8 cellular contexts compared by ENCODE assay signal in genomic region chr7:65771164-65771533, GRCh38.
DNase-seq lines count a peak whose midpoint lies in the region; ATAC-seq and TF ChIP-seq lines count a peak whose summit lies in the region.
"Not testable (repeated sequence)": the region's sequence is repeated elsewhere in the genome, so short reads cannot be mapped to it uniquely, and the experiment has no call there.

No MANE protein-coding gene starts in this region.

- H3K4me1 ChIP-seq in GM23248 (ENCODE audit: insufficient read depth); OCI-LY1 (ENCODE audit: insufficient read depth, low read length, severe bottlenecking); hepatocyte (ENCODE audit: insufficient read depth): not testable (repeated sequence)

- in situ Hi-C loops in GM23248 (cut with MboI): not testable (repeated sequence)

- H3K4me1 Mint-ChIP-seq in activated T-cell treated with anti-CD3 and anti-CD28 coated beads, Interleukin-2, amount 50 U/mL, for 72 hours (ENCODE audit: low read depth): peaks cover 11% of the 10 kb centered on the region
- peaks cover 2 to 22% (median 13%) of the 10 kb centered on the region in 4 donors for H3K4me1 Mint-ChIP-seq in naive thymus-derived CD8-positive, alpha-beta T cell
- H3K4me1 Mint-ChIP-seq in stimulated activated naive B cell treated with anti-CD40 and anti-IgM and Interleukin-4, amounts not matched to agents 10 μg/mL and 1 μg/mL and 100 μg/mL, for 72 hours: not testable (repeated sequence)

- peak overlapping the region; percentile 93 for H3K4me3 ChIP-seq in AG04450 (ENCODE audit: low read depth, low read length)
- peak overlapping the region; percentile 96 for H3K4me3 ChIP-seq in GM23248
- H3K4me3 ChIP-seq in OCI-LY1 (ENCODE audit: low read depth, low read length, poor library complexity, severe bottlenecking): peak overlapping the region; percentile 64
- peak overlapping the region; percentile 81 for H3K4me3 ChIP-seq in coronary artery
- H3K4me3 ChIP-seq in hepatocyte: peak overlapping the region; percentile 25

- H3K4me2 ChIP-seq in GM23248 (ENCODE audit: unreplicated experiment) (peak overlapping the region; percentile 74), OCI-LY1 (ENCODE audit: low read length) (peak overlapping the region; percentile 61), hepatocyte (peak overlapping the region; percentile 82)

- not testable (repeated sequence) for H3K27me3 Mint-ChIP-seq in activated T-cell treated with anti-CD3 and anti-CD28 coated beads, Interleukin-2, amount 50 U/mL, for 72 hours (ENCODE audit: low read depth); naive thymus-derived CD8-positive, alpha-beta T cell; stimulated activated naive B cell treated with anti-CD40 and anti-IgM and Interleukin-4, amounts not matched to agents 10 μg/mL and 1 μg/mL and 100 μg/mL, for 72 hours

- H3K36me3 Mint-ChIP-seq in activated T-cell treated with anti-CD3 and anti-CD28 coated beads, Interleukin-2, amount 50 U/mL, for 72 hours (ENCODE audit: insufficient read depth in 2 of 2); naive thymus-derived CD8-positive, alpha-beta T cell; stimulated activated naive B cell treated with anti-CD40 and anti-IgM and Interleukin-4, amounts not matched to agents 10 μg/mL and 1 μg/mL and 100 μg/mL, for 72 hours: not testable (repeated sequence)

- H3K27ac ChIP-seq in AG04450 (ENCODE audit: low read depth, low read length): peak overlapping the region; percentile 57
- peak overlapping the region; percentile 87 for H3K27ac ChIP-seq in GM23248
- H3K27ac ChIP-seq in OCI-LY1 (ENCODE audit: low read depth, low read length, poor library complexity, severe bottlenecking): not testable (repeated sequence)
- peak overlapping the region; percentile 81 to 85 for H3K27ac ChIP-seq in coronary artery
- H3K27ac ChIP-seq in hepatocyte: peak overlapping the region; percentile 92

- not testable (repeated sequence) for TF ChIP-seq CTCF in AG04450 (IDR thresholded peaks at IDR 0.05; ENCODE audit: low read depth, low read length); OCI-LY1 (IDR thresholded peaks at IDR 0.05; ENCODE audit: low read length); coronary artery (IDR thresholded peaks at IDR 0.05); hepatocyte (IDR thresholded peaks at IDR 0.05; ENCODE audit: poor library complexity)

- H3K9me3 Mint-ChIP-seq in activated T-cell treated with anti-CD3 and anti-CD28 coated beads, Interleukin-2, amount 50 U/mL, for 72 hours; naive thymus-derived CD8-positive, alpha-beta T cell; stimulated activated naive B cell treated with anti-CD40 and anti-IgM and Interleukin-4, amounts not matched to agents 10 μg/mL and 1 μg/mL and 100 μg/mL, for 72 hours: not testable (repeated sequence)

- not testable (repeated sequence) for H4K20me1 ChIP-seq in GM23248 (ENCODE audit: insufficient read depth); OCI-LY1 (ENCODE audit: insufficient read depth, low read length); hepatocyte (ENCODE audit: insufficient read depth, poor library complexity, severe bottlenecking)

- peak overlapping the region; percentile 84 for H3K27ac Mint-ChIP-seq in activated T-cell treated with anti-CD3 and anti-CD28 coated beads, Interleukin-2, amount 50 U/mL, for 72 hours
- peak overlapping the region; percentile 88 to 99 (median 98) for H3K27ac Mint-ChIP-seq in naive thymus-derived CD8-positive, alpha-beta T cell
- peak overlapping the region; percentile 93 for H3K27ac Mint-ChIP-seq in stimulated activated naive B cell treated with anti-CD40 and anti-IgM and Interleukin-4, amounts not matched to agents 10 μg/mL and 1 μg/mL and 100 μg/mL, for 72 hours

- peak overlapping the region; percentile 85 for H3K4me3 Mint-ChIP-seq in activated T-cell treated with anti-CD3 and anti-CD28 coated beads, Interleukin-2, amount 50 U/mL, for 72 hours
- peak overlapping the region; percentile 87 to 96 (median 92) for H3K4me3 Mint-ChIP-seq in naive thymus-derived CD8-positive, alpha-beta T cell
- H3K4me3 Mint-ChIP-seq in stimulated activated naive B cell treated with anti-CD40 and anti-IgM and Interleukin-4, amounts not matched to agents 10 μg/mL and 1 μg/mL and 100 μg/mL, for 72 hours: peak overlapping the region; percentile 91 to 97

- not testable (repeated sequence) for H3K27me3 ChIP-seq in AG04450 (ENCODE audit: control insufficient read depth, insufficient read depth, low read length); GM23248 (replicated peaks; ENCODE audit: insufficient read depth); OCI-LY1 (ENCODE audit: insufficient read depth, low read length); hepatocyte

- not testable (repeated sequence) for H3K36me3 ChIP-seq in GM23248 (ENCODE audit: low read depth); OCI-LY1 (ENCODE audit: insufficient read depth, low read length); hepatocyte (replicated peaks; ENCODE audit: insufficient read depth, low read depth)

- CTCF ChIA-PET in AG04450 (lab: Charles Lee): not testable (repeated sequence)

- not testable (repeated sequence) for H3K9me2 ChIP-seq in GM23248 (ENCODE audit: insufficient read depth); OCI-LY1 (ENCODE audit: low read depth, low read length); hepatocyte (replicated peaks; ENCODE audit: insufficient read depth)

- H3F3A ChIP-seq in GM23248 (ENCODE audit: insufficient read depth); OCI-LY1 (ENCODE audit: insufficient read depth, low read length): not testable (repeated sequence)

- POLR2A ChIA-PET in AG04450 (lab: Yijun Ruan, JAX): interaction anchor here (0.5 kb wide), 1 partner anchor 910 kb away, joined by 5 read pairs; no protein-coding TSS in a partner anchor
- POLR2A ChIA-PET in naive thymus-derived CD8-positive, alpha-beta T cell (lab: Charles Lee): interaction anchor here (1.0 to 2.4 kb wide), 2 partner anchors 20 to 211 kb away, joined by 3 to 15 read pairs; partner anchors contain the start of gene GUSB

- WGBS in GM23248 (ENCODE audit: low coverage in 1 of 2, low lambda C conversion rate in 2 of 2, missing lambda C conversion rate in 2 of 2), 2 experiments: 93 to 94% methylated on average over 18 of the region's 18 CpGs
- WGBS in hepatocyte (ENCODE audit: low lambda C conversion rate, missing lambda C conversion rate): 98% methylated on average over 18 of the region's 18 CpGs

- H3K9me3 ChIP-seq in AG04450 (ENCODE audit: control insufficient read depth, insufficient read depth, low read length); GM23248 (ENCODE audit: low read depth); OCI-LY1 (ENCODE audit: low read length); hepatocyte (ENCODE audit: low read depth): not testable (repeated sequence)

- H2AFZ ChIP-seq in GM23248 (peak overlapping the region; percentile 85), hepatocyte (peak overlapping the region; percentile 94)
- not testable (repeated sequence) for H2AFZ ChIP-seq in OCI-LY1 (ENCODE audit: low read length)

- not testable (repeated sequence) for ATAC-seq in activated T-cell treated with anti-CD3 and anti-CD28 coated beads, Interleukin-2, amount 50 U/mL, for 72 hours (replicated peaks in 1 of 2); naive thymus-derived CD8-positive, alpha-beta T cell; stimulated activated naive B cell treated with anti-CD40 and anti-IgM and Interleukin-4, amounts not matched to agents 10 μg/mL and 1 μg/mL and 100 μg/mL, for 72 hours (replicated peaks)

- DNase-seq in AG04450 (ENCODE audit: low read depth, low spot score); GM23248; activated T-cell treated with anti-CD3 and anti-CD28 coated beads, Interleukin-2, amount 50 U/mL, for 72 hours; hepatocyte (ENCODE audit: low spot score); naive thymus-derived CD8-positive, alpha-beta T cell; stimulated activated naive B cell treated with anti-CD40 and anti-IgM and Interleukin-4, amounts not matched to agents 10 μg/mL and 1 μg/mL and 100 μg/mL, for 72 hours: not testable (repeated sequence)
- peak; percentile 77 for DNase-seq in coronary artery (ENCODE audit: low spot score)

- H3K79me2 ChIP-seq in GM23248 (ENCODE audit: insufficient read depth) (peaks cover 41% of the 10 kb centered on the region), hepatocyte (peaks cover 18% of the 10 kb centered on the region)
- H3K79me2 ChIP-seq in OCI-LY1 (ENCODE audit: insufficient read depth, low read length): not testable (repeated sequence)

- peak overlapping the region; percentile 85 for H3K9ac ChIP-seq in GM23248
- peak overlapping the region; percentile 62 for H3K9ac ChIP-seq in OCI-LY1 (ENCODE audit: low read length)

Comparison
In these comparisons a context has a peak if more than half of its experiments do, and no peak if none do; other contexts are left out.
1. H3K4me3 ChIP-seq: peak in every context shown above with its lines; median percentile 96 in GM23248; 93 in AG04450; 81 in coronary artery; 64 in OCI-LY1; 25 in hepatocyte.